Comparison of ENCODE assay signal across 14 cellular contexts in genomic region chr11:104713366-104713765, GRCh38.
"Had no signal": no experiment of that assay in that cellular context is flagged by ENCODE, and none has a peak within 500 bp of the region (broad histone marks: within the 10 kb centered on the region; RNA-seq: fewer than 3 reads in every experiment).

No MANE protein-coding gene starts in this region.

- ATAC-seq: activated CD8-positive, alpha-beta T cell treated with anti-CD3 and anti-CD28 coated beads, Interleukin-2, amount 10 ng/mL, durations not matched to agents 7 days and 5 days had no signal

- H3K4me3 Mint-ChIP-seq: activated CD8-positive, alpha-beta T cell treated with anti-CD3 and anti-CD28 coated beads, Interleukin-2, amount 10 ng/mL, durations not matched to agents 7 days and 5 days; nephron progenitor cell; T-helper 1 cell treated with Interleukin-12 subunit alpha and Interleukin-12 subunit beta and Interleukin-4 antibody, amounts not matched to agents 30 μg/mL and 1 μg/mL, for 36 hours had no signal

- DNase-seq: activated CD4-positive, alpha-beta T cell treated with anti-CD3 and anti-CD28 coated beads for 48 hours; activated CD8-positive, alpha-beta T cell treated with anti-CD3 and anti-CD28 coated beads, Interleukin-2, amount 10 ng/mL, durations not matched to agents 7 days and 5 days; activated naive CD4-positive, alpha-beta T cell treated with Interleukin-2 at 50 U/mL for 16 hours; dorsolateral prefrontal cortex; kidney glomerular epithelial cell; mesendoderm; nephron progenitor cell; ovary; stimulated activated CD4-positive, alpha-beta T cell treated with anti-CD3 and anti-CD28 coated beads, Interleukin-15, amount 100 ng/mL, for 24 hours; thyroid gland had no signal

- H3K27ac ChIP-seq: dorsolateral prefrontal cortex, esophagus muscularis mucosa, hepatocyte, ovary, thyroid gland, vagina had no signal

- H3K36me3 ChIP-seq: esophagus muscularis mucosa, ovary, thyroid gland, vagina had no signal

- H3K79me2 ChIP-seq: hepatocyte had no signal

- H3K4me2 ChIP-seq: hepatocyte had no signal

- H3K4me1 ChIP-seq: esophagus muscularis mucosa, thyroid gland, vagina had no signal

- H3K27ac Mint-ChIP-seq: activated CD8-positive, alpha-beta T cell treated with anti-CD3 and anti-CD28 coated beads, Interleukin-2, amount 10 ng/mL, durations not matched to agents 7 days and 5 days; nephron progenitor cell; T-helper 1 cell treated with Interleukin-12 subunit alpha and Interleukin-12 subunit beta and Interleukin-4 antibody, amounts not matched to agents 30 μg/mL and 1 μg/mL, for 36 hours had no signal

- H3K4me1 Mint-ChIP-seq: nephron progenitor cell had no signal

- H3K4me3 ChIP-seq: dorsolateral prefrontal cortex, esophagus muscularis mucosa, hepatocyte, ovary, thyroid gland, vagina had no signal

- H3K27me3 ChIP-seq: dorsolateral prefrontal cortex, esophagus muscularis mucosa, hepatocyte, ovary, thyroid gland, vagina had no signal

- H3K9me3 ChIP-seq: esophagus muscularis mucosa, ovary, thyroid gland, vagina had no signal

- H3K9me3 Mint-ChIP-seq: nephron progenitor cell; T-helper 1 cell treated with Interleukin-12 subunit alpha and Interleukin-12 subunit beta and Interleukin-4 antibody, amounts not matched to agents 30 μg/mL and 1 μg/mL, for 36 hours had no signal

- H2AFZ ChIP-seq: hepatocyte had no signal
